8 cellular contexts compared by ENCODE assay signal in genomic region chr2:96148410-96149217, GRCh38. TPM values are rescaled to one million over a fixed set of nuclear protein-coding genes. Genes with fewer than 3 reads are reported as not detected.
DNase-seq lines count a peak whose midpoint lies in the region; ATAC-seq, FAIRE-seq and TF ChIP-seq lines count a peak whose summit lies in the region.

No MANE protein-coding gene starts in this region.

- H3K4me2 ChIP-seq in trophoblast cell (ENCODE audit: low read length) = peak overlapping the region; percentile 4

- peaks cover 24% of the 10 kb centered on the region for H3K79me1 ChIP-seq in trophoblast cell (ENCODE audit: low read length)

- peak overlapping the region in 1 of 4 donors; percentile 19 for H3K4me3 ChIP-seq in Peyer's patch
- no peak overlapping the region for H3K4me3 ChIP-seq in fibroblast of pulmonary artery (replicated peaks; ENCODE audit: low read depth, low read length)
- no peak overlapping the region for H3K4me3 ChIP-seq in trophoblast cell (ENCODE audit: low read depth, low read length)

- no peak overlapping the region for H3K4ac ChIP-seq in trophoblast cell (ENCODE audit: low read depth, low read length)

- H4K91ac ChIP-seq in trophoblast cell (ENCODE audit: low read depth, low read length) = peak overlapping the region; percentile 17

- H3K27ac ChIP-seq in Peyer's patch (peak overlapping the region; percentile 50 to 97 (median 78)), trophoblast cell (ENCODE audit: low read depth, low read length) (no peak overlapping the region)

- H3K79me2 ChIP-seq in trophoblast cell (ENCODE audit: control insufficient read depth, insufficient read depth, low read length, poor library complexity) = peaks cover 10% of the 10 kb centered on the region

- H2BK120ac ChIP-seq in trophoblast cell (ENCODE audit: insufficient read depth, low read length, poor library complexity) = peak overlapping the region; percentile 20

- H3K36me3 ChIP-seq in Peyer's patch (no peaks in the 10 kb centered on the region), trophoblast cell (ENCODE audit: control insufficient read depth in 1 of 2, insufficient read depth in 2 of 2, low read length in 2 of 2) (no peaks in the 10 kb centered on the region)

- no peak overlapping the region for H4K12ac ChIP-seq in trophoblast cell (ENCODE audit: low read depth, low read length)

- no peak overlapping the region for H2AFZ ChIP-seq in trophoblast cell (ENCODE audit: insufficient read depth, low read length, poor library complexity)

- peak in 1 of 2 donors; percentile 44 for TF ChIP-seq POLR2A in Peyer's patch (IDR thresholded peaks at IDR 0.05)

- H3K9ac ChIP-seq in trophoblast cell (ENCODE audit: low read length) = no peak overlapping the region

- no peak overlapping the region for H3K18ac ChIP-seq in trophoblast cell (ENCODE audit: low read length)

- peaks cover 0 to 41% (median 31%) of the 10 kb centered on the region in 4 donors for H3K4me1 ChIP-seq in Peyer's patch
- peaks cover 49 to 52% of the 10 kb centered on the region in 2 experiments for H3K4me1 ChIP-seq in trophoblast cell (ENCODE audit: control insufficient read depth in 1 of 2, insufficient read depth in 2 of 2, low read length in 2 of 2)

- WGBS in trophoblast cell (ENCODE audit: extremely low coverage, insufficient coverage, insufficient read length) = no CpG with 5 or more reads among the region's 29 CpGs

- H3K9me3 ChIP-seq in Peyer's patch = no peaks in the 10 kb centered on the region
- peaks cover 2% of the 10 kb centered on the region for H3K9me3 ChIP-seq in trophoblast cell (ENCODE audit: insufficient read depth, low read depth, low read length)

- no peak overlapping the region for H4K8ac ChIP-seq in trophoblast cell (ENCODE audit: low read depth, low read length)

- H2AK5ac ChIP-seq in trophoblast cell (ENCODE audit: low read length) = no peak overlapping the region

- no peaks in the 10 kb centered on the region for H3K27me3 ChIP-seq in Peyer's patch
- no peaks in the 10 kb centered on the region for H3K27me3 ChIP-seq in trophoblast cell (ENCODE audit: insufficient read depth, low read length)

- H3K23ac ChIP-seq in trophoblast cell (ENCODE audit: low read length) = no peak overlapping the region

- peak; percentile 86 for DNase-seq in AG20443 (ENCODE audit: low spot score)
- peak; percentile 71 for DNase-seq in GM19239 (ENCODE audit: insufficient read length, low spot score)
- peak; percentile 75 to 97 (median 96) for DNase-seq in Peyer's patch
- peak; percentile 96 to 98 for DNase-seq in activated T-cell treated with anti-CD3 and anti-CD28 coated beads, Interleukin-2, amount 50 U/mL, for 48 hours
- peak; percentile 94 for DNase-seq in fibroblast of pulmonary artery (ENCODE audit: low read depth)
- DNase-seq in trophoblast cell = peak; percentile 37 to 55
- peak; percentile 92 for DNase-seq in urothelium cell line (ENCODE audit: low spot score)

- H3K14ac ChIP-seq in trophoblast cell (ENCODE audit: low read length) = no peak overlapping the region

- peak; percentile 93 for FAIRE-seq in GM19239 (lab: Jason Lieb, UNC)
- FAIRE-seq in urothelium cell line (lab: Jason Lieb, UNC) = peak; percentile 95

- H2BK12ac ChIP-seq in trophoblast cell (ENCODE audit: low read length) = no peak overlapping the region

- no peak overlapping the region for H2BK5ac ChIP-seq in trophoblast cell (ENCODE audit: low read depth, low read length, poor library complexity)

- TF ChIP-seq CTCF in Peyer's patch (IDR thresholded peaks at IDR 0.05) = no peak
- no peak for TF ChIP-seq CTCF in fibroblast of pulmonary artery (IDR thresholded peaks at IDR 0.05; ENCODE audit: low read length, missing control alignments)

- ATAC-seq in HG03558 (IDR thresholded peaks at IDR 0.05; ENCODE audit: extremely low read depth, unreplicated experiment) = peak; percentile 25

RNA-seq across cellular contexts. Expression of gene DUSP2, which starts 3.4 kb away (rescaled TPM):
- total RNA-seq in Peyer's patch = 10 to 100 TPM in 1 of 4 donors, 1 to 10 TPM in 3; 2.7 to 28.1 (median 5.6) TPM
- 4.0 and 4.5 TPM in 2 replicates for polyA plus RNA-seq in trophoblast cell (2013)

RNA-seq across cellular contexts. Expression of gene ASTL, which starts 10.3 kb away (rescaled TPM):
- not detected for total RNA-seq in Peyer's patch
- 0.07 TPM in 1 of 2 replicates, not detected in the other for polyA plus RNA-seq in trophoblast cell (2013)

RNA-seq across cellular contexts. Expression of gene ADRA2B, which starts 32.2 kb away (rescaled TPM):
- under 1 TPM in 3 of 4 donors, not detected in 1; 0.28 to 0.67 (median 0.53) TPM for total RNA-seq in Peyer's patch
- 3.6 and 3.8 TPM in 2 replicates for polyA plus RNA-seq in trophoblast cell (2013)

Comparison
In these comparisons a context has a peak if more than half of its experiments do, and no peak if none do; other contexts are left out.
1. DNase-seq: peak in every context shown above with its lines; median percentile 97 in activated T-cell treated with anti-CD3 and anti-CD28 coated beads, Interleukin-2, amount 50 U/mL, for 48 hours; 96 in Peyer's patch; 94 in fibroblast of pulmonary artery; 92 in urothelium cell line; 86 in AG20443; 71 in GM19239; 46 in trophoblast cell.